11 cellular contexts compared by ENCODE assay signal in the genomic region with DNA sequence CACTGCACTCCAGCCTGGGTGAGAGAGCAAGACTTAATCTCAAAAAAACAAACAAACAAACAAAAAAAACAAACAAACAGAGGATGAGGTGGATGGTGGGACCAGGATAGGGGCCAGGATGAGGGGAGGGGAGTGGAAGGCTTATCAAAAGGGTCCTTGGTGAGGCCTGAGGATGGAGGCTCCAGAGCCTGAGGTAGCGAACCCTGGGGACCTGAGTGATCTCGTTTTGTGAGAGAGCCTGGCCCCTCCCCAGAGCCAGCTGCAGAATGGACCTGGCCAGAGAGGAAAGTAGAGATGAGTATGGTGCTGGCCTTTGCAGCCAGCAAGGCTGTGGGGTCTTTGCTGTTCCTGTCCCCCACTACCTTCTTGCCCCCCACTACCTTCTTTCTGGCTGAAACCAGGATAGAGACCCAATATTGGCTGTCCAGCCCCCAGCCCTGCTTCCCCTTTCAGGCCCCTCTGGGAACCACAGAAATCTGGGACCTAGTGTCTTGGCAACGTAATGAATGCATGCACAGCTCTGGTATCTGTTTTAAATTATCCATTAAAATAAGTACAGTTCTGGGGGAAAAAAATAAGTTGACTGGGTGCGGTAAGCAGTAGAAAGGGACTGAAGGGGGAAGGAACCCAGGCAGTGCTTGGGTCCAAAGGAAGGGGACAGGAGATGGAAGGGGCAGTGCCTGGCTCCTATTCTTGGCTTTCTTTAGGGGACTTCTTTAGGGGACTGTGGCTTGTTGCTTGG.
DNase-seq lines count a peak whose midpoint lies in the region; ATAC-seq and TF ChIP-seq lines count a peak whose summit lies in the region.
"Had no signal": no experiment of that assay in that cellular context is flagged by ENCODE, and none has a peak within 500 bp of the region (broad histone marks: within the 10 kb centered on the region; RNA-seq: fewer than 3 reads in every experiment).

No MANE protein-coding gene starts in this region.

- DNase-seq in effector memory CD4-positive, alpha-beta T cell = no peak
- DNase-seq in nephron progenitor cell (no peak), NCI-H82 (lab: John Stamatoyannopoulos, UW) (no peak)
- DNase-seq: KG1 had no signal

- no peak overlapping the region for H3K27ac Mint-ChIP-seq in nephron progenitor cell
- H3K27ac Mint-ChIP-seq: progenitor cell of endocrine pancreas; T-helper 1 cell treated with Interleukin-12 subunit alpha and Interleukin-12 subunit beta and Interleukin-4 antibody, amounts not matched to agents 30 μg/mL and 1 μg/mL, for 36 hours had no signal

- peaks cover 18% of the 10 kb centered on the region for H3K36me3 Mint-ChIP-seq in nephron progenitor cell (ENCODE audit: low read depth)

- ATAC-seq in HG03097 (IDR thresholded peaks at IDR 0.05; ENCODE audit: low FRiP score, unreplicated experiment) (no peak), HG02973 (IDR thresholded peaks at IDR 0.05; ENCODE audit: unreplicated experiment) (no peak), GM19397 (IDR thresholded peaks at IDR 0.05; ENCODE audit: unreplicated experiment) (no peak)

- H3K9ac ChIP-seq in Loucy (ENCODE audit: low read depth, low read length, poor library complexity, severe bottlenecking) = peak overlapping the region; percentile 36

- H3K4me1 ChIP-seq in ACC112 (ENCODE audit: control insufficient read depth, insufficient read depth, low read length, unreplicated experiment) (peaks cover 28% of the 10 kb centered on the region), Loucy (ENCODE audit: insufficient read depth, low read length, poor library complexity, severe bottlenecking) (peaks cover 9% of the 10 kb centered on the region)
- peaks cover 18% of the 10 kb centered on the region for H3K4me1 ChIP-seq in effector memory CD4-positive, alpha-beta T cell (ENCODE audit: control insufficient read depth, insufficient read depth, low read length, poor library complexity, severe bottlenecking)

- H3K9me3 ChIP-seq in Loucy (ENCODE audit: insufficient read depth, low read depth, low read length) = no peaks in the 10 kb centered on the region
- H3K9me3 ChIP-seq in effector memory CD4-positive, alpha-beta T cell (ENCODE audit: control insufficient read depth, low read length) = no peaks in the 10 kb centered on the region

- H3K9me2 ChIP-seq in Loucy (replicated peaks; ENCODE audit: low read depth, low read length) = no peaks in the 10 kb centered on the region

- H3K4me3 ChIP-seq in ACC112 (ENCODE audit: low read depth, low read length) (peak overlapping the region; percentile 90), Loucy (ENCODE audit: low read length, poor library complexity, severe bottlenecking) (no peak overlapping the region)
- no peak overlapping the region for H3K4me3 ChIP-seq in effector memory CD4-positive, alpha-beta T cell (ENCODE audit: insufficient read depth, low read depth, low read length, poor library complexity, severe bottlenecking)

- peaks cover 43% of the 10 kb centered on the region for H3K4me1 Mint-ChIP-seq in nephron progenitor cell

- H3K79me2 ChIP-seq in ACC112 (ENCODE audit: control insufficient read depth, insufficient read depth, low read length, unreplicated experiment) (peaks cover 38% of the 10 kb centered on the region), Loucy (ENCODE audit: insufficient read depth, low read length) (no peaks in the 10 kb centered on the region)

- H3F3A ChIP-seq in Loucy (ENCODE audit: low read depth) = no peaks in the 10 kb centered on the region

- TF ChIP-seq CTCF in Loucy (conservative IDR thresholded peaks at IDR 0.05; ENCODE audit: low read length) = no peak
- TF ChIP-seq CTCF in nephron progenitor cell (IDR thresholded peaks at IDR 0.05) = no peak

- H3K27me3 ChIP-seq in ACC112 (ENCODE audit: insufficient read depth, low read length) (no peaks in the 10 kb centered on the region), Loucy (ENCODE audit: insufficient read depth, low read length, poor library complexity, severe bottlenecking) (no peaks in the 10 kb centered on the region)
- no peaks in the 10 kb centered on the region for H3K27me3 ChIP-seq in effector memory CD4-positive, alpha-beta T cell (replicated peaks; ENCODE audit: control insufficient read depth, insufficient read depth, low read length, poor library complexity, severe bottlenecking)

- peak overlapping the region; percentile 94 for H3K27ac ChIP-seq in ACC112 (ENCODE audit: low read depth, low read length)
- peak overlapping the region; percentile 91 for H3K27ac ChIP-seq in effector memory CD4-positive, alpha-beta T cell (ENCODE audit: insufficient read depth, low read length, poor library complexity, severe bottlenecking)

- H3K9me3 Mint-ChIP-seq in nephron progenitor cell = no peaks in the 10 kb centered on the region
- H3K9me3 Mint-ChIP-seq: T-helper 1 cell treated with Interleukin-12 subunit alpha and Interleukin-12 subunit beta and Interleukin-4 antibody, amounts not matched to agents 30 μg/mL and 1 μg/mL, for 36 hours had no signal

- no peak overlapping the region for H3K4me2 ChIP-seq in Loucy (ENCODE audit: low read depth, low read length, poor library complexity, severe bottlenecking)

- peaks cover 32% of the 10 kb centered on the region for H3K27me3 Mint-ChIP-seq in nephron progenitor cell (ENCODE audit: low read depth, poor library complexity)

- no peaks in the 10 kb centered on the region for H4K20me1 ChIP-seq in Loucy (ENCODE audit: insufficient read depth, low read length, poor library complexity, severe bottlenecking)

- H3K36me3 ChIP-seq in ACC112 (ENCODE audit: insufficient read depth, low read length) (peaks cover 6% of the 10 kb centered on the region; the same call in 1 of the 2 replicates), Loucy (ENCODE audit: insufficient read depth, low read length) (no peaks in the 10 kb centered on the region)
- peaks cover 2% of the 10 kb centered on the region for H3K36me3 ChIP-seq in effector memory CD4-positive, alpha-beta T cell (ENCODE audit: control insufficient read depth, insufficient read depth, low read length)

- H2AFZ ChIP-seq in ACC112 (ENCODE audit: low read length, unreplicated experiment) = no peak overlapping the region
- no peak overlapping the region for H2AFZ ChIP-seq in Loucy (ENCODE audit: low read length)

- peak overlapping the region; percentile 85 for H3K4me3 Mint-ChIP-seq in nephron progenitor cell
